Comparison of ENCODE assay signal across 11 cellular contexts in genomic region chr9:71895122-71895521, GRCh38. TPM values are rescaled to one million over a fixed set of nuclear protein-coding genes. Genes with fewer than 3 reads are reported as not detected.
A peak's percentile ranks its signal among the peaks of the same experiment; 100 is the strongest.
DNase-seq lines count a peak whose midpoint lies in the region; ATAC-seq and TF ChIP-seq lines count a peak whose summit lies in the region.
"Had no signal": no experiment of that assay in that cellular context is flagged by ENCODE, and none has a peak within 500 bp of the region (broad histone marks: within the 10 kb centered on the region; RNA-seq: fewer than 3 reads in every experiment).

No MANE protein-coding gene starts in this region.

- H3K4me3 ChIP-seq in DOHH2 (ENCODE audit: low read length) (peak overlapping the region; percentile 66), Loucy (ENCODE audit: low read length, poor library complexity, severe bottlenecking) (peak overlapping the region; percentile 86), cardiac fibroblast (replicated peaks in 1 of 2; ENCODE audit: low read depth in 2 of 2, low read length in 2 of 2) (no peak overlapping the region), testis (no peak overlapping the region), psoas muscle (no peak overlapping the region)
- H3K4me3 ChIP-seq: lower lobe of right lung, tibial nerve had no signal

- peaks cover 2% of the 10 kb centered on the region for H3K9me3 Mint-ChIP-seq in glutamatergic neuron (ENCODE audit: unreplicated experiment)

- intact Hi-C loops in testis (cut with DNase I; ENCODE audit: low total_unique reads) = no loop called here
- intact Hi-C loops in psoas muscle (cut with DNase I) = no loop called here

- peaks cover 13% of the 10 kb centered on the region for H3F3A ChIP-seq in DOHH2 (ENCODE audit: control insufficient read depth, insufficient read depth)
- H3F3A ChIP-seq in Loucy (ENCODE audit: low read depth) = peaks cover 4% of the 10 kb centered on the region

- no peak overlapping the region for H3K4me3 Mint-ChIP-seq in glutamatergic neuron (ENCODE audit: unreplicated experiment)

- H3K9me3 ChIP-seq in DOHH2 (ENCODE audit: control insufficient read depth, insufficient read depth, low read length) = no peaks in the 10 kb centered on the region
- H3K9me3 ChIP-seq in Loucy (ENCODE audit: insufficient read depth, low read depth, low read length) = no peaks in the 10 kb centered on the region
- H3K9me3 ChIP-seq in testis = no peaks in the 10 kb centered on the region
- H3K9me3 ChIP-seq in psoas muscle = no peaks in the 10 kb centered on the region
- H3K9me3 ChIP-seq: BE2C, lower lobe of right lung, tibial nerve had no signal

- H3K27ac ChIP-seq in DOHH2 (ENCODE audit: low read depth, low read length) = peak overlapping the region; percentile 91
- no peak overlapping the region for H3K27ac ChIP-seq in testis
- no peak overlapping the region for H3K27ac ChIP-seq in psoas muscle
- H3K27ac ChIP-seq: lower lobe of right lung, tibial nerve had no signal

- H3K4me1 ChIP-seq in DOHH2 (ENCODE audit: control insufficient read depth, low read length) (peaks cover 99% of the 10 kb centered on the region), Loucy (ENCODE audit: insufficient read depth, low read length, poor library complexity, severe bottlenecking) (peaks cover 86% of the 10 kb centered on the region), testis (peaks cover 22% of the 10 kb centered on the region), psoas muscle (peaks cover 65% of the 10 kb centered on the region)
- H3K4me1 ChIP-seq: BE2C had no signal

- H3K27me3 ChIP-seq in DOHH2 (ENCODE audit: control insufficient read depth, low read length) (no peaks in the 10 kb centered on the region), Loucy (ENCODE audit: insufficient read depth, low read length, poor library complexity, severe bottlenecking) (no peaks in the 10 kb centered on the region), testis (no peaks in the 10 kb centered on the region), psoas muscle (ENCODE audit: insufficient read depth in 3 of 3, low read length in 2 of 3) (no peaks in the 10 kb centered on the region)
- H3K27me3 ChIP-seq: BE2C, tibial nerve had no signal

- no peaks in the 10 kb centered on the region for H3K36me3 Mint-ChIP-seq in glutamatergic neuron (ENCODE audit: unreplicated experiment)

- TF ChIP-seq CTCF in DOHH2 (IDR thresholded peaks at IDR 0.05; ENCODE audit: low read depth, low read length, poor library complexity, severe bottlenecking) (no peak), Loucy (conservative IDR thresholded peaks at IDR 0.05; ENCODE audit: low read length) (no peak), cardiac fibroblast (IDR thresholded peaks at IDR 0.05; ENCODE audit: low read depth, low read length) (no peak), testis (IDR thresholded peaks at IDR 0.05) (no peak), psoas muscle (IDR thresholded peaks at IDR 0.05) (no peak), glutamatergic neuron (IDR thresholded peaks at IDR 0.05; ENCODE audit: partially characterized antibody, unreplicated experiment) (no peak)

- peaks cover 4% of the 10 kb centered on the region for H3K27me3 Mint-ChIP-seq in glutamatergic neuron (ENCODE audit: unreplicated experiment)

- H3K9ac ChIP-seq in Loucy (ENCODE audit: low read depth, low read length, poor library complexity, severe bottlenecking) = peak overlapping the region; percentile 91

- H3K9me2 ChIP-seq in DOHH2 (replicated peaks; ENCODE audit: control insufficient read depth, low read length) (no peaks in the 10 kb centered on the region), Loucy (replicated peaks; ENCODE audit: low read depth, low read length) (no peaks in the 10 kb centered on the region)

- H3K4me2 ChIP-seq in DOHH2 (ENCODE audit: low read length) = peak overlapping the region; percentile 64
- peak overlapping the region; percentile 93 for H3K4me2 ChIP-seq in Loucy (ENCODE audit: low read depth, low read length, poor library complexity, severe bottlenecking)

- H3K4me1 Mint-ChIP-seq in glutamatergic neuron (ENCODE audit: low read depth, unreplicated experiment) = peaks cover 14% of the 10 kb centered on the region

- no peak overlapping the region for H2AFZ ChIP-seq in Loucy (ENCODE audit: low read length)

- H3K27ac Mint-ChIP-seq in glutamatergic neuron (ENCODE audit: unreplicated experiment) = no peak overlapping the region

- ATAC-seq in GM21515 (IDR thresholded peaks at IDR 0.05; ENCODE audit: unreplicated experiment) (peak; percentile 45), psoas muscle (no peak)
- ATAC-seq: lower lobe of right lung had no signal

- H3K79me2 ChIP-seq in DOHH2 (ENCODE audit: control insufficient read depth, low read length) = peaks cover 100% of the 10 kb centered on the region
- peaks cover 98% of the 10 kb centered on the region for H3K79me2 ChIP-seq in Loucy (ENCODE audit: insufficient read depth, low read length)

- DNase-seq in cardiac fibroblast (ENCODE audit: low read depth in 2 of 2) (peak; percentile 35 to 61), testis (no peak), SHP77 (lab: John Stamatoyannopoulos, UW) (no peak), psoas muscle (no peak), glutamatergic neuron (no peak)
- DNase-seq: BE2C, lower lobe of right lung had no signal

- H3K36me3 ChIP-seq in DOHH2 (ENCODE audit: control insufficient read depth, low read length) = peaks cover 49% of the 10 kb centered on the region
- H3K36me3 ChIP-seq in Loucy (ENCODE audit: insufficient read depth, low read length) = no peaks in the 10 kb centered on the region
- no peaks in the 10 kb centered on the region for H3K36me3 ChIP-seq in testis (ENCODE audit: low read depth, missing control alignments)
- no peaks in the 10 kb centered on the region for H3K36me3 ChIP-seq in psoas muscle (ENCODE audit: insufficient read depth in 1 of 2, low read depth in 1 of 2)
- H3K36me3 ChIP-seq: BE2C, lower lobe of right lung, tibial nerve had no signal

- H4K20me1 ChIP-seq in DOHH2 (ENCODE audit: control insufficient read depth, insufficient read depth, low read depth, low read length) (no peaks in the 10 kb centered on the region), Loucy (ENCODE audit: insufficient read depth, low read length, poor library complexity, severe bottlenecking) (peaks cover 46% of the 10 kb centered on the region)

- no peak for TF ChIP-seq POLR2A in testis (IDR thresholded peaks at IDR 0.05)

RNA-seq across cellular contexts. Expression of gene ABHD17B, which starts 15.9 kb away (rescaled TPM):
- total RNA-seq in testis (10 to 100 TPM; 41.3 to 42.2 TPM), psoas muscle (10 to 100 TPM; 10.5 to 68.3 (median 17.4) TPM), glutamatergic neuron (ENCODE audit: unreplicated experiment) (41.2 TPM)
- polyA plus RNA-seq in testis (ENCODE audit: insufficient read depth, low read depth, low replicate concordance) (31.3 TPM), psoas muscle (10 to 100 TPM in 2 of 3 donors, 1 to 10 TPM in 1; 8.4 to 25.5 (median 12.1) TPM)

RNA-seq across cellular contexts. Expression of gene C9orf85, which starts 16.3 kb away (rescaled TPM):
- total RNA-seq in testis (10 to 100 TPM; 11.8 to 14.4 TPM), psoas muscle (1 to 10 TPM; 5.5 to 9.3 (median 7.7) TPM), glutamatergic neuron (ENCODE audit: unreplicated experiment) (11.1 TPM)
- polyA plus RNA-seq in testis (ENCODE audit: insufficient read depth, low read depth, low replicate concordance) (8.0 TPM), psoas muscle (10 to 100 TPM in 1 of 3 donors, 1 to 10 TPM in 2; 7.1 to 13.7 (median 8.5) TPM)

Comparison
In these comparisons a context has a peak if more than half of its experiments do, and no peak if none do; other contexts are left out.
1. H3K4me3 ChIP-seq: peak in DOHH2 (single experiment) and Loucy (single experiment); none in cardiac fibroblast (0 of 2), testis (0 of 2) and psoas muscle (single experiment).
2. DNase-seq: peak in cardiac fibroblast (2 of 2); none in testis (single experiment), SHP77 (0 of 2), psoas muscle (0 of 2) and glutamatergic neuron (single experiment).